In genomic region chr12:121857322-121858246, GRCh38 we compare ENCODE assay signal across 1 cellular context.
TF ChIP-seq lines count a peak whose summit lies in the region.

No MANE protein-coding gene starts in this region.

TF ChIP-seq in HepG2, 621 proteins besides CTCF, POLR2A, EP300 and RAD21 (continued from another document and continues in another):
- TF ChIP-seq, protein P1, sequence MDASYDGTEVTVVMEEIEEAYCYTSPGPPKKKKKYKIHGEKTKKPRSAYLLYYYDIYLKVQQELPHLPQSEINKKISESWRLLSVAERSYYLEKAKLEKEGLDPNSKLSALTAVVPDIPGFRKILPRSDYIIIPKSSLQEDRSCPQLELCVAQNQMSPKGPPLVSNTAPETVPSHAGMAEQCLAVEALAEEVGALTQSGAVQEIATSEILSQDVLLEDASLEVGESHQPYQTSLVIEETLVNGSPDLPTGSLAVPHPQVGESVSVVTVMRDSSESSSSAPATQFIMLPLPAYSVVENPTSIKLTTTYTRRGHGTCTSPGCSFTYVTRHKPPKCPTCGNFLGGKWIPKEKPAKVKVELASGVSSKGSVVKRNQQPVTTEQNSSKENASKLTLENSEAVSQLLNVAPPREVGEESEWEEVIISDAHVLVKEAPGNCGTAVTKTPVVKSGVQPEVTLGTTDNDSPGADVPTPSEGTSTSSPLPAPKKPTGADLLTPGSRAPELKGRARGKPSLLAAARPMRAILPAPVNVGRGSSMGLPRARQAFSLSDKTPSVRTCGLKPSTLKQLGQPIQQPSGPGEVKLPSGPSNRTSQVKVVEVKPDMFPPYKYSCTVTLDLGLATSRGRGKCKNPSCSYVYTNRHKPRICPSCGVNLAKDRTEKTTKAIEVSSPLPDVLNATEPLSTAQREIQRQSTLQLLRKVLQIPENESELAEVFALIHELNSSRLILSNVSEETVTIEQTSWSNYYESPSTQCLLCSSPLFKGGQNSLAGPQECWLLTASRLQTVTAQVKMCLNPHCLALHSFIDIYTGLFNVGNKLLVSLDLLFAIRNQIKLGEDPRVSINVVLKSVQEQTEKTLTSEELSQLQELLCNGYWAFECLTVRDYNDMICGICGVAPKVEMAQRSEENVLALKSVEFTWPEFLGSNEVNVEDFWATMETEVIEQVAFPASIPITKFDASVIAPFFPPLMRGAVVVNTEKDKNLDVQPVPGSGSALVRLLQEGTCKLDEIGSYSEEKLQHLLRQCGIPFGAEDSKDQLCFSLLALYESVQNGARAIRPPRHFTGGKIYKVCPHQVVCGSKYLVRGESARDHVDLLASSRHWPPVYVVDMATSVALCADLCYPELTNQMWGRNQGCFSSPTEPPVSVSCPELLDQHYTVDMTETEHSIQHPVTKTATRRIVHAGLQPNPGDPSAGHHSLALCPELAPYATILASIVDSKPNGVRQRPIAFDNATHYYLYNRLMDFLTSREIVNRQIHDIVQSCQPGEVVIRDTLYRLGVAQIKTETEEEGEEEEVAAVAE (CRISPR knock-in tag; IDR thresholded peaks at IDR 0.05; ENCODE audit: borderline replicate concordance) = 0 out of 2 replicates have a peak, but pooled peaks have one; percentile 34
- peak; percentile 94 for TF ChIP-seq MED1 (CRISPR knock-in tag; IDR thresholded peaks at IDR 0.05)
- peak; percentile 25 for TF ChIP-seq JARID2 (CRISPR knock-in tag; IDR thresholded peaks at IDR 0.05; ENCODE audit: insufficient replicate concordance)
- TF ChIP-seq NCOR1 (IDR thresholded peaks at IDR 0.05; ENCODE audit: borderline replicate concordance, low read length) = peak; percentile 94; the same call in 1 of the 2 replicates
- TF ChIP-seq TFDP1 (CRISPR knock-in tag; IDR thresholded peaks at IDR 0.05; ENCODE audit: borderline replicate concordance) = no peak
- peak; percentile 69 for TF ChIP-seq HNF1B (CRISPR knock-in tag; IDR thresholded peaks at IDR 0.05)
- peak; percentile 60 for TF ChIP-seq MED8 (CRISPR knock-in tag; IDR thresholded peaks at IDR 0.05; ENCODE audit: insufficient replicate concordance)
- TF ChIP-seq U2AF1 (optimal IDR thresholded peaks at IDR 0.05; ENCODE audit: low read depth, low read length) = no peak
- TF ChIP-seq TARDBP (CRISPR knock-in tag; IDR thresholded peaks at IDR 0.05) = peak; percentile 66; the same call in 1 of the 2 replicates
- no peak for TF ChIP-seq ZSCAN9 (CRISPR knock-in tag; IDR thresholded peaks at IDR 0.05; ENCODE audit: borderline replicate concordance)
- TF ChIP-seq FOSL1 (CRISPR knock-in tag; IDR thresholded peaks at IDR 0.05; ENCODE audit: borderline replicate concordance) = peak; percentile 70; the same call in 1 of the 2 replicates
- peak; percentile 98 for TF ChIP-seq NR2F6 (IDR thresholded peaks at IDR 0.05)
- peak; percentile 97 for TF ChIP-seq NR2F6 (CRISPR knock-in tag; IDR thresholded peaks at IDR 0.05)
- 0 out of 2 replicates have a peak, but pooled peaks have one; percentile 8 for TF ChIP-seq ZNF629 (CRISPR knock-in tag; conservative IDR thresholded peaks at IDR 0.05)
- 0 out of 2 replicates have a peak, but pooled peaks have one; percentile 56 for TF ChIP-seq ZNF232 (CRISPR knock-in tag; IDR thresholded peaks at IDR 0.05; ENCODE audit: borderline replicate concordance)
- no peak for TF ChIP-seq ZBTB8A (CRISPR knock-in tag; IDR thresholded peaks at IDR 0.05; ENCODE audit: borderline replicate concordance, low read depth)
- TF ChIP-seq ZNF746 (CRISPR knock-in tag; IDR thresholded peaks at IDR 0.05) = no peak
- peak; percentile 35; the same call in 1 of the 2 replicates for TF ChIP-seq SP5 (CRISPR knock-in tag; IDR thresholded peaks at IDR 0.05; ENCODE audit: borderline replicate concordance, low read depth)
- 0 out of 2 replicates have a peak, but pooled peaks have one; percentile 46 for TF ChIP-seq ZNF598 (CRISPR knock-in tag; IDR thresholded peaks at IDR 0.05; ENCODE audit: borderline replicate concordance)
- TF ChIP-seq ZBTB42 (CRISPR knock-in tag; IDR thresholded peaks at IDR 0.05) = 0 out of 2 replicates have a peak, but pooled peaks have one; percentile 41
- no peak; the same call in 1 of the 2 replicates for TF ChIP-seq HINFP (CRISPR knock-in tag; IDR thresholded peaks at IDR 0.05; ENCODE audit: low read depth)
- TF ChIP-seq MXD4 (CRISPR knock-in tag; IDR thresholded peaks at IDR 0.05) = peak; percentile 65
- peak; percentile 94 for TF ChIP-seq MAFF (IDR thresholded peaks at IDR 0.05; ENCODE audit: low read depth, low read length)
- 0 out of 2 replicates have a peak, but pooled peaks have one; percentile 7 for TF ChIP-seq ZBTB37 (CRISPR knock-in tag; IDR thresholded peaks at IDR 0.05)
- TF ChIP-seq, protein P2, sequence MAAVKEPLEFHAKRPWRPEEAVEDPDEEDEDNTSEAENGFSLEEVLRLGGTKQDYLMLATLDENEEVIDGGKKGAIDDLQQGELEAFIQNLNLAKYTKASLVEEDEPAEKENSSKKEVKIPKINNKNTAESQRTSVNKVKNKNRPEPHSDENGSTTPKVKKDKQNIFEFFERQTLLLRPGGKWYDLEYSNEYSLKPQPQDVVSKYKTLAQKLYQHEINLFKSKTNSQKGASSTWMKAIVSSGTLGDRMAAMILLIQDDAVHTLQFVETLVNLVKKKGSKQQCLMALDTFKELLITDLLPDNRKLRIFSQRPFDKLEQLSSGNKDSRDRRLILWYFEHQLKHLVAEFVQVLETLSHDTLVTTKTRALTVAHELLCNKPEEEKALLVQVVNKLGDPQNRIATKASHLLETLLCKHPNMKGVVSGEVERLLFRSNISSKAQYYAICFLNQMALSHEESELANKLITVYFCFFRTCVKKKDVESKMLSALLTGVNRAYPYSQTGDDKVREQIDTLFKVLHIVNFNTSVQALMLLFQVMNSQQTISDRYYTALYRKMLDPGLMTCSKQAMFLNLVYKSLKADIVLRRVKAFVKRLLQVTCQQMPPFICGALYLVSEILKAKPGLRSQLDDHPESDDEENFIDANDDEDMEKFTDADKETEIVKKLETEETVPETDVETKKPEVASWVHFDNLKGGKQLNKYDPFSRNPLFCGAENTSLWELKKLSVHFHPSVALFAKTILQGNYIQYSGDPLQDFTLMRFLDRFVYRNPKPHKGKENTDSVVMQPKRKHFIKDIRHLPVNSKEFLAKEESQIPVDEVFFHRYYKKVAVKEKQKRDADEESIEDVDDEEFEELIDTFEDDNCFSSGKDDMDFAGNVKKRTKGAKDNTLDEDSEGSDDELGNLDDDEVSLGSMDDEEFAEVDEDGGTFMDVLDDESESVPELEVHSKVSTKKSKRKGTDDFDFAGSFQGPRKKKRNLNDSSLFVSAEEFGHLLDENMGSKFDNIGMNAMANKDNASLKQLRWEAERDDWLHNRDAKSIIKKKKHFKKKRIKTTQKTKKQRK (IDR thresholded peaks at IDR 0.05; ENCODE audit: low read length) = no peak
- TF ChIP-seq HDAC2 (CRISPR knock-in tag; IDR thresholded peaks at IDR 0.05) = peak; percentile 52
- no peak for TF ChIP-seq NKX3-1 (CRISPR knock-in tag; IDR thresholded peaks at IDR 0.05)
- TF ChIP-seq TAF1 (CRISPR knock-in tag; IDR thresholded peaks at IDR 0.05) = peak; percentile 52; the same call in 1 of the 2 replicates
- TF ChIP-seq MEIS2 (CRISPR knock-in tag; IDR thresholded peaks at IDR 0.05) = 0 out of 2 replicates have a peak, but pooled peaks have one; percentile 56
- TF ChIP-seq, protein P3, sequence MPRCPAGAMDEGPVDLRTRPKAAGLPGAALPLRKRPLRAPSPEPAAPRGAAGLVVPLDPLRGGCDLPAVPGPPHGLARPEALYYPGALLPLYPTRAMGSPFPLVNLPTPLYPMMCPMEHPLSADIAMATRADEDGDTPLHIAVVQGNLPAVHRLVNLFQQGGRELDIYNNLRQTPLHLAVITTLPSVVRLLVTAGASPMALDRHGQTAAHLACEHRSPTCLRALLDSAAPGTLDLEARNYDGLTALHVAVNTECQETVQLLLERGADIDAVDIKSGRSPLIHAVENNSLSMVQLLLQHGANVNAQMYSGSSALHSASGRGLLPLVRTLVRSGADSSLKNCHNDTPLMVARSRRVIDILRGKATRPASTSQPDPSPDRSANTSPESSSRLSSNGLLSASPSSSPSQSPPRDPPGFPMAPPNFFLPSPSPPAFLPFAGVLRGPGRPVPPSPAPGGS (CRISPR knock-in tag; IDR thresholded peaks at IDR 0.05) = peak; percentile 65; the same call in 1 of the 2 replicates
- TF ChIP-seq, protein P4, sequence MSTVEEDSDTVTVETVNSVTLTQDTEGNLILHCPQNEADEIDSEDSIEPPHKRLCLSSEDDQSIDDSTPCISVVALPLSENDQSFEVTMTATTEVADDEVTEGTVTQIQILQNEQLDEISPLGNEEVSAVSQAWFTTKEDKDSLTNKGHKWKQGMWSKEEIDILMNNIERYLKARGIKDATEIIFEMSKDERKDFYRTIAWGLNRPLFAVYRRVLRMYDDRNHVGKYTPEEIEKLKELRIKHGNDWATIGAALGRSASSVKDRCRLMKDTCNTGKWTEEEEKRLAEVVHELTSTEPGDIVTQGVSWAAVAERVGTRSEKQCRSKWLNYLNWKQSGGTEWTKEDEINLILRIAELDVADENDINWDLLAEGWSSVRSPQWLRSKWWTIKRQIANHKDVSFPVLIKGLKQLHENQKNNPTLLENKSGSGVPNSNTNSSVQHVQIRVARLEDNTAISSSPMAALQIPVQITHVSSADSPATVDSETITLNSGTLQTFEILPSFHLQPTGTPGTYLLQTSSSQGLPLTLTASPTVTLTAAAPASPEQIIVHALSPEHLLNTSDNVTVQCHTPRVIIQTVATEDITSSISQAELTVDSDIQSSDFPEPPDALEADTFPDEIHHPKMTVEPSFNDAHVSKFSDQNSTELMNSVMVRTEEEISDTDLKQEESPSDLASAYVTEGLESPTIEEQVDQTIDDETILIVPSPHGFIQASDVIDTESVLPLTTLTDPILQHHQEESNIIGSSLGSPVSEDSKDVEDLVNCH (CRISPR knock-in tag; IDR thresholded peaks at IDR 0.05) = no peak
- no peak for TF ChIP-seq JDP2 (CRISPR knock-in tag; IDR thresholded peaks at IDR 0.05; ENCODE audit: borderline replicate concordance)
- peak; percentile 63; the same call in 1 of the 2 replicates for TF ChIP-seq MAZ (IDR thresholded peaks at IDR 0.05; ENCODE audit: borderline replicate concordance, low read depth, low read length)
- TF ChIP-seq MAZ (CRISPR knock-in tag; IDR thresholded peaks at IDR 0.05; ENCODE audit: low read depth) = peak; percentile 6; the same call in 1 of the 2 replicates
- no peak; the same call in 1 of the 2 replicates for TF ChIP-seq JUNB (CRISPR knock-in tag; IDR thresholded peaks at IDR 0.05; ENCODE audit: borderline replicate concordance)
- TF ChIP-seq AKAP8 (CRISPR knock-in tag; IDR thresholded peaks at IDR 0.05) = peak; percentile 62; the same call in 1 of the 2 replicates
- TF ChIP-seq ZNF772 (CRISPR knock-in tag; IDR thresholded peaks at IDR 0.05) = peak; percentile 33; the same call in 1 of the 2 replicates
- TF ChIP-seq RXRA (CRISPR knock-in tag; IDR thresholded peaks at IDR 0.05) = peak; percentile 97
- peak; percentile 97 to 99 for TF ChIP-seq NR2F1 (CRISPR knock-in tag; IDR thresholded peaks at IDR 0.05)
- peak; percentile 53; the same call in 1 of the 2 replicates for TF ChIP-seq POLR2G (IDR thresholded peaks at IDR 0.05; ENCODE audit: low read depth, low read length)
- TF ChIP-seq ATF7-NPFF (CRISPR knock-in tag; IDR thresholded peaks at IDR 0.05; ENCODE audit: low read depth) = no peak
- TF ChIP-seq ELF4 (CRISPR knock-in tag; IDR thresholded peaks at IDR 0.05; ENCODE audit: borderline replicate concordance) = peak; percentile 3; the same call in 1 of the 2 replicates
- peak; percentile 70; the same call in 1 of the 2 replicates for TF ChIP-seq ZNF335 (CRISPR knock-in tag; IDR thresholded peaks at IDR 0.05)
- TF ChIP-seq PHF21A (CRISPR knock-in tag; IDR thresholded peaks at IDR 0.05) = peak; percentile 95
